ENCODE assay signal across 21 cellular contexts in genomic region chr10:121833387-121833786, GRCh38.
"Had no signal": no experiment of that assay in that cellular context is flagged by ENCODE, and none has a peak within 500 bp of the region (broad histone marks: within the 10 kb centered on the region; RNA-seq: fewer than 3 reads in every experiment).

No MANE protein-coding gene starts in this region.

- H3K4me3 ChIP-seq: coronary artery, esophagus muscularis mucosa, heart left ventricle, psoas muscle, testis, tibial nerve, upper lobe of right lung, vagina had no signal

- H3K27ac ChIP-seq: coronary artery, epithelial cell of prostate, esophagus muscularis mucosa, foreskin keratinocyte, heart left ventricle, neutrophil, psoas muscle, testis, tibial nerve, upper lobe of right lung, vagina had no signal

- DNase-seq: effector memory CD4-positive, alpha-beta T cell; foreskin keratinocyte; heart left ventricle; hypothalamus; kidney glomerular epithelial cell; naive thymus-derived CD4-positive, alpha-beta T cell; nephron progenitor cell; psoas muscle; retina; stimulated activated CD4-positive, alpha-beta T cell treated with anti-CD3 and anti-CD28 coated beads, Interleukin-2, amount 100 ng/mL, for 24 hours; stimulated activated CD4-positive, alpha-beta T cell treated with anti-CD3 and anti-CD28 coated beads, Interleukin-4, amount 100 ng/mL, for 4 hours; stimulated activated naive B cell treated with anti-CD40 and anti-IgM and Interleukin-4, amounts not matched to agents 10 μg/mL and 1 μg/mL and 100 μg/mL, for 72 hours; stimulated activated naive CD8-positive, alpha-beta T cell treated with anti-CD3 and anti-CD28 coated beads, Interleukin-15, amount 100 ng/mL, for 72 hours; testis; upper lobe of right lung had no signal
